8 cellular contexts compared by ENCODE assay signal in the genomic region with DNA sequence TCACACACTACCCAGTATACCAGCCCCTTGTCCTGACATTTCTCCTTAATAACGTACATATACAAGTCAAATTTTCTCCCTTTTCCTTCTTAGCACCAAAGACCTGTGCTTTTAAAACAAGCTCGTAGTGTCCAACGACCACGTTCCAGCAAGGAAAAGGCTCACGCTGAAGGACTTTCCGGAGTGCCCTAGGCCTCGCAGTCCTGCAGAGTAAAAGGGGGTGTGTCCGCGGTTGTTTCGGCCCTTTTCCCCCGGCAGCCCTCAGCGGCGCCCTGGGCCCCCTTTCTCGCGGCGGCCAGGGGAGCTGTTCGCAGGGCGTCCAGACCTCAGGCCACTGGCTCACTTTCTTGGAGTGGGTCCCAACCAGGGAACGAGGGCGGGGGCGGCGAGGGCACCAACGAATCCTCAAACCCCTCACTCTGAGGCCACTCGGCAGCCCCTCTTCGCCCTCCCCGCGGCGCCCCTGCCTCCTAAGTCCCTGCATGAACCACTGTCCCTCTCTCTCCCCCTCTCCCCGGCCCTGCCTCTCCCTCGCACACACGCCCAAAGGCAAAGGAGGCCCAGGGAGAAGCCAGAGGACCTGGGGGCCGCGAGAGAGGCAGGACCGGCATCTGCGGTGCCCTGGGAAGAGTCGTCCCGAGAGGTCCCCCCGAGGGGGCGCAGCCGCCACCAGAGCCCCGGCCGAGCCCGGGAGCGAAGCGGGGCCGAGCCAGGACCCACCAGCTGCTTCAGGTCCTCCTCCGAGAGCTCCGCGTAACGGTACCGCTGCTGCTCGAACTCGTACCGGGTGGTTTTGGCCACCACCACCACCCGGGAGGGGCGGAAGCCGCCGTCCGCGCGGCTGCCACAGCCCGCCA. TPM values are rescaled to one million over a fixed set of nuclear protein-coding genes. Genes with fewer than 3 reads are reported as not detected.
DNase-seq lines count a peak whose midpoint lies in the region; ATAC-seq and TF ChIP-seq lines count a peak whose summit lies in the region.

No MANE protein-coding gene starts in this region.

- no peaks in the 10 kb centered on the region for H3K9me3 ChIP-seq in esophagus muscularis mucosa
- no peaks in the 10 kb centered on the region for H3K9me3 ChIP-seq in mucosa of rectum (ENCODE audit: control insufficient read depth in 2 of 2, low read length in 2 of 2)

- TF ChIP-seq CTCF in BJ (IDR thresholded peaks at IDR 0.05; ENCODE audit: insufficient read depth, low read depth, low read length), result no peak
- no peak for TF ChIP-seq CTCF in esophagus muscularis mucosa (IDR thresholded peaks at IDR 0.05)

- H3K36me3 ChIP-seq in BJ (ENCODE audit: control insufficient read depth, insufficient read depth, low read length) (no peaks in the 10 kb centered on the region), esophagus muscularis mucosa (no peaks in the 10 kb centered on the region), mucosa of rectum (ENCODE audit: control insufficient read depth in 2 of 2, insufficient read depth in 2 of 2, low read length in 2 of 2) (no peaks in the 10 kb centered on the region)

- peaks cover 43% of the 10 kb centered on the region for H3K4me1 Mint-ChIP-seq in activated T-cell treated with anti-CD3 and anti-CD28 coated beads, Interleukin-2, amount 50 U/mL, for 24 hours (ENCODE audit: low read depth)

- peaks cover 1% of the 10 kb centered on the region for H3K36me3 Mint-ChIP-seq in activated T-cell treated with anti-CD3 and anti-CD28 coated beads, Interleukin-2, amount 50 U/mL, for 24 hours (ENCODE audit: low read depth)

- H3K9ac ChIP-seq in mucosa of rectum (ENCODE audit: low read depth in 1 of 2, low read length in 2 of 2), result peak overlapping the region; percentile 87 to 89

- no peaks in the 10 kb centered on the region for H3K27me3 Mint-ChIP-seq in activated T-cell treated with anti-CD3 and anti-CD28 coated beads, Interleukin-2, amount 50 U/mL, for 24 hours

- POLR2A ChIA-PET in BJ (lab: Charles Lee), result interaction anchor here (0.6 to 0.8 kb wide), 2 partner anchors 11 to 111 kb away, joined by 3 to 4 read pairs; no protein-coding TSS in a partner anchor

- H3K4me3 ChIP-seq in BJ (ENCODE audit: low read depth, low read length) (peak overlapping the region; percentile 69), esophagus muscularis mucosa (peak overlapping the region; percentile 90 to 99 (median 95)), mucosa of rectum (ENCODE audit: low read length in 2 of 2) (peak overlapping the region; percentile 85 to 88)

- no peaks in the 10 kb centered on the region for H3K27me3 ChIP-seq in BJ (ENCODE audit: control insufficient read depth, insufficient read depth, low read length)
- no peaks in the 10 kb centered on the region for H3K27me3 ChIP-seq in esophagus muscularis mucosa
- H3K27me3 ChIP-seq in mucosa of rectum (ENCODE audit: control insufficient read depth in 2 of 2, insufficient read depth in 2 of 2, low read length in 2 of 2), result no peaks in the 10 kb centered on the region

- intact Hi-C loops in esophagus muscularis mucosa (cut with DNase I), result loop anchor here (10.0 kb wide), 1 partner anchor 64 kb away; a partner anchor contains a TSS

- no peak for DNase-seq in BJ (ENCODE audit: low read depth)
- DNase-seq in NCI-H82 treated with DMSO at 0.1 percent for 48 hours (lab: John Stamatoyannopoulos, UW; ENCODE audit: unreplicated experiment), result peak; percentile 3
- DNase-seq in activated T-cell treated with anti-CD3 and anti-CD28 coated beads, Interleukin-2, amount 50 U/mL, for 24 hours, result no peak
- peak; percentile 93 for DNase-seq in esophagus muscularis mucosa (ENCODE audit: extremely low spot score)
- DNase-seq in stimulated activated naive CD4-positive, alpha-beta T cell treated with Interleukin-2 at 50 U/mL for 16 hours (lab: John Stamatoyannopoulos, UW), result peak; percentile 41

- H3K27ac ChIP-seq in esophagus muscularis mucosa (replicated peaks in 1 of 4), result peak overlapping the region; percentile 97 to 99 (median 99)
- peak overlapping the region; percentile 90 to 91 for H3K27ac ChIP-seq in mucosa of rectum (ENCODE audit: low read depth in 2 of 2, low read length in 2 of 2)

- H3K4me3 Mint-ChIP-seq in activated T-cell treated with anti-CD3 and anti-CD28 coated beads, Interleukin-2, amount 50 U/mL, for 24 hours, result peak overlapping the region; percentile 83

- CTCF ChIA-PET in BJ (lab: Yijun Ruan, JAX), result interaction anchor here (0.6 to 1.9 kb wide), 20 partner anchors 8 to 635 kb away, joined by 3 to 12 read pairs (median 3); no protein-coding TSS in a partner anchor

- 2% methylated on average over 20 of the region's 62 CpGs for WGBS in esophagus muscularis mucosa

- peaks cover 41 to 57% (median 53%) of the 10 kb centered on the region in 4 donors for H3K4me1 ChIP-seq in esophagus muscularis mucosa
- H3K4me1 ChIP-seq in mucosa of rectum (ENCODE audit: control insufficient read depth in 2 of 2, insufficient read depth in 2 of 2, low read length in 2 of 2), result peaks cover 4 to 16% of the 10 kb centered on the region in 2 donors

- no peak for TF ChIP-seq EP300 in esophagus muscularis mucosa (IDR thresholded peaks at IDR 0.05)

- peak overlapping the region; percentile 87 for H3K27ac Mint-ChIP-seq in activated T-cell treated with anti-CD3 and anti-CD28 coated beads, Interleukin-2, amount 50 U/mL, for 24 hours

- ATAC-seq in GM19035 (IDR thresholded peaks at IDR 0.05; ENCODE audit: unreplicated experiment) (peak; percentile 31), HG03280 (IDR thresholded peaks at IDR 0.05; ENCODE audit: unreplicated experiment) (peak; percentile 28)

- no peaks in the 10 kb centered on the region for H3K9me3 Mint-ChIP-seq in activated T-cell treated with anti-CD3 and anti-CD28 coated beads, Interleukin-2, amount 50 U/mL, for 24 hours

- no peak for TF ChIP-seq POLR2A in esophagus muscularis mucosa (IDR thresholded peaks at IDR 0.05; ENCODE audit: low read depth)

RNA-seq across cellular contexts. Expression of a gene that starts 0.7 kb away (rescaled TPM):
- polyA plus RNA-seq in BJ (2011; rRNA removed), result 7.2 and 13.5 TPM in 2 replicates
- polyA minus RNA-seq in BJ (2011; rRNA and poly(A)+ RNA removed), result 12.6 and 13.1 TPM in 2 replicates
- total RNA-seq in esophagus muscularis mucosa, result 10 to 100 TPM; 44.6 to 74.8 (median 59.5) TPM

Comparison
In these comparisons a context has a peak if more than half of its experiments do, and no peak if none do; other contexts are left out.
1. DNase-seq: peak in NCI-H82 treated with DMSO at 0.1 percent for 48 hours (single experiment), esophagus muscularis mucosa (single experiment) and stimulated activated naive CD4-positive, alpha-beta T cell treated with Interleukin-2 at 50 U/mL for 16 hours (single experiment); none in BJ (single experiment) and activated T-cell treated with anti-CD3 and anti-CD28 coated beads, Interleukin-2, amount 50 U/mL, for 24 hours (single experiment).
2. Peak in every context shown above with its lines, with median percentiles within 50 percentile points of each other: H3K4me3 ChIP-seq.